Comparison of ENCODE assay signal across 8 cellular contexts in the genomic region with DNA sequence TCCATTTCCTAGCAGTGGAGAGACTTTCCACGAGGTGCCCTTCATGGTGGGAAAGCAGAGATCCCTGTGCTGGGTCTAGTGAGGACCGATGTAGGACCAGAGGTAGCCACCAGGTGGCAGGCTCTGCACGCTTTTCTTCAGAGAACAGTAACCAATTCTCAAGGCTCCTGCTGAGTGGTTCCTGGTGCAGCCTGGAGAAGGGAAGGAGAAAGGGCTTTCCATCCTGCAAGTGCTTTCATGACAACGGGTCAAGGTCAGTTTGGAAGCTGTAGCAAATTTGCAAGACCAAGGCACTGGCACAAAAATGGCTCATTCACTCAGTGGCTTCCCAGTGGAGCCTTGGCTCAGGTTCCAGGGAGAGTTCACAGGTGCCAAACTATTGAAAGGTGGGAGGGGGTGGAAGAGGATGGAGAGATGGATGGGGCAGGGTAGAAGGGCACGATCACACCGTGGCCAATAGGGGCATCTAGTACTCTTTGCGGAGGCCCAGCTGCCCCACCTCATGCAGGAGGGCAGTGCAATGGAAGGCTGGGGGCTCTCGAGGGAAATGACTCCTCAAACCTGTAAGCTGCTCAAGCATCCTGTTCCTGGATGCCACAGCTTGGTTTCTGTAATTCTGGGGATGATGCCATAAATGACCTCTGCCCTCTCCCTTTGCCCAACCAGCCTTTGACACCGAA. TPM values are rescaled to one million over a fixed set of nuclear protein-coding genes. Genes with fewer than 3 reads are reported as not detected.
DNase-seq lines count a peak whose midpoint lies in the region; ATAC-seq lines count a peak whose summit lies in the region.

No MANE protein-coding gene starts in this region.

- no peak overlapping the region for H2AK5ac ChIP-seq in mesendoderm (ENCODE audit: low read length)

- no peaks in the 10 kb centered on the region for H3K79me1 ChIP-seq in mesendoderm (ENCODE audit: low read length)

- H4K5ac ChIP-seq in mesendoderm (ENCODE audit: low read length): no peak overlapping the region

- no peaks in the 10 kb centered on the region for H3K4me1 ChIP-seq in mesendoderm (ENCODE audit: control insufficient read depth, low read depth, low read length)

- H3K23ac ChIP-seq in mesendoderm (ENCODE audit: low read length): no peak overlapping the region

- no peaks in the 10 kb centered on the region for H3K36me3 ChIP-seq in mesendoderm (ENCODE audit: control insufficient read depth, insufficient read depth, low read length)

- DNase-seq in DMS79 (lab: John Stamatoyannopoulos, UW): peak; percentile 79
- DNase-seq in NCI-H69 (lab: John Stamatoyannopoulos, UW): peak; percentile 60
- peak; percentile 68 to 75 for DNase-seq in activated CD4-positive, alpha-beta T cell treated with anti-CD3 and anti-CD28 coated beads, Interleukin-2, amount 50 U/mL, for 48 hours
- DNase-seq in ecto neural progenitor cell (ENCODE audit: low spot score): peak; percentile 79
- DNase-seq in mesendoderm: peak; percentile 83
- peak; percentile 47 for DNase-seq in stimulated activated CD8-positive, alpha-beta memory T cell treated with anti-CD3 and anti-CD28 coated beads, Interleukin-4, amount 100 ng/mL, for 24 hours (ENCODE audit: low read depth)

- H3K9ac ChIP-seq in mesendoderm (ENCODE audit: low read length): no peak overlapping the region

- H3K56ac ChIP-seq in mesendoderm (ENCODE audit: low read length): no peak overlapping the region

- H2BK5ac ChIP-seq in mesendoderm (ENCODE audit: low read length): no peak overlapping the region

- no peak overlapping the region for H3K18ac ChIP-seq in mesendoderm (ENCODE audit: low read length)

- no peaks in the 10 kb centered on the region for H3K27me3 ChIP-seq in mesendoderm (ENCODE audit: insufficient read depth, low read length, poor library complexity)

- H4K8ac ChIP-seq in mesendoderm (ENCODE audit: low read depth, low read length): no peak overlapping the region

- H2BK120ac ChIP-seq in mesendoderm (ENCODE audit: low read depth, low read length): no peak overlapping the region

- H3K79me2 ChIP-seq in mesendoderm (ENCODE audit: control insufficient read depth, insufficient read depth, low read length): no peaks in the 10 kb centered on the region

- ATAC-seq in HG02678 (IDR thresholded peaks at IDR 0.05; ENCODE audit: unreplicated experiment): peak; percentile 60
- no peak for ATAC-seq in GM19463 (IDR thresholded peaks at IDR 0.05; ENCODE audit: unreplicated experiment)

- no peak overlapping the region for H3K4ac ChIP-seq in mesendoderm (ENCODE audit: low read depth, low read length)

- no peak overlapping the region for H3K4me2 ChIP-seq in mesendoderm (ENCODE audit: low read length)

- no CpG with 5 or more reads among the region's 9 CpGs for WGBS in mesendoderm (ENCODE audit: extremely low coverage, insufficient coverage, low lambda C conversion rate)

- H3K4me3 ChIP-seq in mesendoderm (ENCODE audit: low read length): no peak overlapping the region

- no peak overlapping the region for H3K27ac ChIP-seq in mesendoderm (ENCODE audit: low read depth, low read length)

- H2BK15ac ChIP-seq in mesendoderm (replicated peaks; ENCODE audit: low read depth): no peak overlapping the region

RNA-seq across cellular contexts. Expression of a gene that starts 25.5 kb away (rescaled TPM):
- polyA plus RNA-seq in mesendoderm (2013, experiment 1 of 2): not detected
- polyA plus RNA-seq in mesendoderm (2013, experiment 2 of 2): not detected

RNA-seq across cellular contexts. Expression of a gene that starts 33.8 kb away (rescaled TPM):
- polyA plus RNA-seq in mesendoderm (2013, experiment 1 of 2): 0.81 TPM
- polyA plus RNA-seq in mesendoderm (2013, experiment 2 of 2): 1.0 TPM
